ENCODE assay signal across 8 cellular contexts in genomic region chr3:194671511-194671899, GRCh38. TPM values are rescaled to one million over a fixed set of nuclear protein-coding genes. Genes with fewer than 3 reads are reported as not detected.
DNase-seq lines count a peak whose midpoint lies in the region; ATAC-seq and TF ChIP-seq lines count a peak whose summit lies in the region.

No MANE protein-coding gene starts in this region.

- peaks cover 7% of the 10 kb centered on the region for H3K4me1 ChIP-seq in neural progenitor cell

- H3K9me3 ChIP-seq in WERI-Rb-1 (ENCODE audit: severe bottlenecking) (no peaks in the 10 kb centered on the region), neural progenitor cell (ENCODE audit: low read depth) (no peaks in the 10 kb centered on the region)

- peak overlapping the region; percentile 99 for H2AFZ ChIP-seq in neural progenitor cell (replicated peaks)

- H3F3A ChIP-seq in neural progenitor cell (ENCODE audit: low read depth): peaks cover 5% of the 10 kb centered on the region

- peaks cover 4% of the 10 kb centered on the region for H3K27me3 Mint-ChIP-seq in neural progenitor cell (ENCODE audit: insufficient read depth, low read depth)

- no peaks in the 10 kb centered on the region for H3K9me3 Mint-ChIP-seq in neural progenitor cell

- H4K20me1 ChIP-seq in neural progenitor cell (ENCODE audit: low read depth): no peaks in the 10 kb centered on the region

- peak overlapping the region; percentile 99 for H3K4me3 Mint-ChIP-seq in neural progenitor cell

- peak overlapping the region; percentile 80 for H3K4me2 ChIP-seq in neural progenitor cell

- peaks cover 41% of the 10 kb centered on the region for H3K79me2 ChIP-seq in neural progenitor cell (ENCODE audit: low read depth)

- TF ChIP-seq POLR2A in GM18505 (IDR thresholded peaks at IDR 0.05; ENCODE audit: borderline replicate concordance, extremely low read depth, insufficient read depth, insufficient read length): no peak

- H3K27ac Mint-ChIP-seq in neural progenitor cell: peak overlapping the region; percentile 100

- DNase-seq in DMS153 (lab: John Stamatoyannopoulos, UW) (peak; percentile 5), LoVo (ENCODE audit: low spot score) (peak; percentile 54), WERI-Rb-1 (no peak), fibroblast of mammary gland (ENCODE audit: low read depth) (peak; percentile 55), neural progenitor cell (ENCODE audit: low spot score) (peak; percentile 40), GM19238 (ENCODE audit: insufficient read length, low spot score) (no peak)

- ATAC-seq in GM21367 (IDR thresholded peaks at IDR 0.05; ENCODE audit: unreplicated experiment) (peak; percentile 6), GM18505 (IDR thresholded peaks at IDR 0.05; ENCODE audit: unreplicated experiment) (no peak)

- H3K27ac ChIP-seq in WERI-Rb-1 (peak overlapping the region; percentile 97), neural progenitor cell (no peak overlapping the region)

- no peaks in the 10 kb centered on the region for H3K36me3 Mint-ChIP-seq in neural progenitor cell

- H3K4me3 ChIP-seq in WERI-Rb-1 (ENCODE audit: low read depth, low read length) (peak overlapping the region; percentile 94), fibroblast of mammary gland (ENCODE audit: control insufficient read depth, low read depth, low read length) (peak overlapping the region; percentile 98), neural progenitor cell (peak overlapping the region; percentile 78)

- H3K9ac ChIP-seq in neural progenitor cell: peak overlapping the region; percentile 97

- H3K36me3 ChIP-seq in WERI-Rb-1 (no peaks in the 10 kb centered on the region; the same call in 1 of the 2 replicates), neural progenitor cell (no peaks in the 10 kb centered on the region)

- peaks cover 9% of the 10 kb centered on the region for H3K4me1 Mint-ChIP-seq in neural progenitor cell

- 0 out of 2 replicates have a peak, but pooled peaks have one; percentile 4 for TF ChIP-seq CTCF in WERI-Rb-1 (IDR thresholded peaks at IDR 0.05; ENCODE audit: low read depth, low read length)
- peak; percentile 62 for TF ChIP-seq CTCF in fibroblast of mammary gland (conservative IDR thresholded peaks at IDR 0.05; ENCODE audit: control insufficient read depth, insufficient read depth, low read depth, low read length)
- peak; percentile 79 for TF ChIP-seq CTCF in neural progenitor cell (IDR thresholded peaks at IDR 0.05)

- H3K27me3 ChIP-seq in WERI-Rb-1 (ENCODE audit: insufficient read depth, low read depth, severe bottlenecking) (no peaks in the 10 kb centered on the region), neural progenitor cell (peaks cover 34% of the 10 kb centered on the region)

RNA-seq across cellular contexts. Expression of gene LSG1, which starts 0.5 kb away (rescaled TPM):
- total RNA-seq in neural progenitor cell (ENCODE audit: low replicate concordance): 31.0 and 41.2 TPM in 2 replicates

RNA-seq across cellular contexts. Expression of gene FAM43A, which starts 14.2 kb away (rescaled TPM):
- total RNA-seq in neural progenitor cell (ENCODE audit: low replicate concordance): 0.80 and 2.6 TPM in 2 replicates

RNA-seq across cellular contexts. Expression of gene TMEM44, which starts 38.3 kb away (rescaled TPM):
- 10.4 and 25.7 TPM in 2 replicates for total RNA-seq in neural progenitor cell (ENCODE audit: low replicate concordance)

Comparison
In these comparisons a context has a peak if more than half of its experiments do, and no peak if none do; other contexts are left out.
1. DNase-seq: peak in DMS153 (single experiment), LoVo (single experiment), fibroblast of mammary gland (single experiment) and neural progenitor cell (single experiment); none in WERI-Rb-1 (single experiment) and GM19238 (single experiment).
2. CTCF ChIP-seq: peak in every context shown above with its lines; median percentile 79 in neural progenitor cell; 62 in fibroblast of mammary gland; 4 in WERI-Rb-1.
3. Peak in every context shown above with its lines, with median percentiles within 50 percentile points of each other: H3K4me3 ChIP-seq.